ENCODE assay signal across 31 cellular contexts in the genomic region with DNA sequence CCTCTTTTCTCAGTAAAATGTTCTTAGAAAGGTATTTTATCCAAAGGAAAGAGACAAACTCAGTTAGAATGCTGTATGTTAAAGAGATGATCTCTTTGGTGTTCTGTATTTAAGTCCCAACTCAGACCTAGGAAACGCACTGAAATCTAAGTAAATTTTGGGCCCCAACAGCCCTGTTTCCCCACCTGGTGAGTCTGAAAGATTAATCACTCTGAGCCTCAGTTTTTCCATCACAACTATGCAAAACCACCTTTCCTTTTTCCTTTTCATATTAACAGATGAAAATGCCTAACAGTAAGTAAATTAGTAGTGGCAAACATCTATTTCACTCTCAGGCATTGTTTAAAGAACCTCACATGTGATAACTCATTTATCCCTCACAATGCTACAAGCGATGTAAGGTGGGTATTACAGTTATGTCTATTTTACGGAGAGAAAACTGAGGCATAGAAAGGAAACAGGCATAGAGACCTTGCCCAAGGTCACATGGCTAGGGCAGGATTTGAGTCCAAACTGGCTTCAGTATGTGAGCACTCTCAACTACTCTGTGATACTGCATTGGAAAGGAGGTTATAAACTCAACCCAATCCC. TPM values are rescaled to one million over a fixed set of nuclear protein-coding genes. Genes with fewer than 3 reads are reported as not detected.
DNase-seq lines count a peak whose midpoint lies in the region; ATAC-seq, FAIRE-seq and TF ChIP-seq lines count a peak whose summit lies in the region.
"Had no signal": no experiment of that assay in that cellular context is flagged by ENCODE, and none has a peak within 500 bp of the region (broad histone marks: within the 10 kb centered on the region; RNA-seq: fewer than 3 reads in every experiment).

No MANE protein-coding gene starts in this region.

- no peak overlapping the region for H3T11ph ChIP-seq in H9 (ENCODE audit: low read length)

- WGBS in HepG2 (ENCODE audit: low lambda C conversion rate), result 94% methylated on average over 3 of the region's 3 CpGs
- no CpG with 5 or more reads among the region's 3 CpGs for WGBS in H9 (ENCODE audit: extremely low coverage, insufficient read length, low lambda C conversion rate)
- 92 to 93% methylated on average over 3 of the region's 3 CpGs for WGBS in pancreas, 2 donors

- peaks cover 3% of the 10 kb centered on the region for H3K4me1 Mint-ChIP-seq in activated CD8-positive, alpha-beta T cell treated with anti-CD3 and anti-CD28 coated beads, Interleukin-2, amount 10 ng/mL, durations not matched to agents 7 days and 5 days (ENCODE audit: low read depth)
- H3K4me1 Mint-ChIP-seq in H9, result peaks cover 5 to 6% of the 10 kb centered on the region in 2 experiments

- H4K91ac ChIP-seq in H9 (ENCODE audit: insufficient read length, low read depth, low read length), result no peak overlapping the region

- H3K36me3 Mint-ChIP-seq in activated naive CD4-positive, alpha-beta T cell treated with anti-CD3 and anti-CD28 coated beads, Interleukin-2, amount 50 U/mL, for 72 hours, result no peaks in the 10 kb centered on the region
- H3K36me3 Mint-ChIP-seq in activated CD8-positive, alpha-beta T cell treated with anti-CD3 and anti-CD28 coated beads, Interleukin-2, amount 10 ng/mL, durations not matched to agents 7 days and 5 days (ENCODE audit: low read depth), result peaks cover 3% of the 10 kb centered on the region
- H3K36me3 Mint-ChIP-seq in H9 (ENCODE audit: insufficient read depth in 1 of 3, low read depth in 3 of 3), result no peaks in the 10 kb centered on the region
- H3K36me3 Mint-ChIP-seq: activated naive CD8-positive, alpha-beta T cell treated with anti-CD3 and anti-CD28 coated beads, Interleukin-2, amount 10 ng/mL, durations not matched to agents 7 days and 5 days had no signal

- H3K27ac ChIP-seq in HepG2 (ENCODE audit: extremely low read length, insufficient read depth, low read length), result peak overlapping the region; percentile 74
- H3K27ac ChIP-seq in H9 (ENCODE audit: insufficient read length, low read depth, low read length), result no peak overlapping the region
- no peak overlapping the region for H3K27ac ChIP-seq in pancreas
- H3K27ac ChIP-seq: esophagus muscularis mucosa, foreskin keratinocyte, heart left ventricle, lower lobe of right lung, ovary, upper lobe of right lung, VCaP had no signal

- no peaks in the 10 kb centered on the region for H3K27me3 Mint-ChIP-seq in activated CD8-positive, alpha-beta T cell treated with anti-CD3 and anti-CD28 coated beads, Interleukin-2, amount 10 ng/mL, durations not matched to agents 7 days and 5 days (ENCODE audit: low read depth)
- H3K27me3 Mint-ChIP-seq in H9 (ENCODE audit: low read depth), result no peaks in the 10 kb centered on the region
- H3K27me3 Mint-ChIP-seq: activated naive CD8-positive, alpha-beta T cell treated with anti-CD3 and anti-CD28 coated beads, Interleukin-2, amount 10 ng/mL, durations not matched to agents 7 days and 5 days had no signal

- H3K27me3 ChIP-seq in HepG2 (ENCODE audit: control insufficient read depth in 1 of 2, insufficient read depth in 2 of 2, low read length in 2 of 2) (no peaks in the 10 kb centered on the region), H9 (ENCODE audit: insufficient read depth, low read length) (no peaks in the 10 kb centered on the region), pancreas (no peaks in the 10 kb centered on the region)
- H3K27me3 ChIP-seq: esophagus muscularis mucosa, foreskin keratinocyte, heart left ventricle, ovary, upper lobe of right lung had no signal

- H3K23ac ChIP-seq in H9 (ENCODE audit: insufficient read length, low read depth, low read length), result no peak overlapping the region

- no peaks in the 10 kb centered on the region for H3K23me2 ChIP-seq in H9 (ENCODE audit: insufficient read length, low read depth, low read length, poor library complexity, severe bottlenecking)

- H2BK20ac ChIP-seq in H9 (ENCODE audit: low read depth, low read length, poor library complexity, severe bottlenecking), result no peak overlapping the region

- H3K9me3 Mint-ChIP-seq in activated naive CD4-positive, alpha-beta T cell treated with anti-CD3 and anti-CD28 coated beads, Interleukin-2, amount 50 U/mL, for 72 hours, result no peaks in the 10 kb centered on the region
- no peaks in the 10 kb centered on the region for H3K9me3 Mint-ChIP-seq in activated CD8-positive, alpha-beta T cell treated with anti-CD3 and anti-CD28 coated beads, Interleukin-2, amount 10 ng/mL, durations not matched to agents 7 days and 5 days (ENCODE audit: insufficient read depth)
- H3K9me3 Mint-ChIP-seq in H9, result no peaks in the 10 kb centered on the region
- H3K9me3 Mint-ChIP-seq: activated naive CD8-positive, alpha-beta T cell treated with anti-CD3 and anti-CD28 coated beads, Interleukin-2, amount 10 ng/mL, durations not matched to agents 7 days and 5 days; CD14-positive monocyte; endodermal cell; nephron progenitor cell had no signal

- H3K18ac ChIP-seq in H9 (ENCODE audit: insufficient read length, low read depth, low read length), result no peak overlapping the region

- TF ChIP-seq EP300 in HepG2 (IDR thresholded peaks at IDR 0.05; ENCODE audit: low read depth in 2 of 2, low read length in 2 of 2) (no peak), HepG2 (CRISPR knock-in tag; IDR thresholded peaks at IDR 0.05; ENCODE audit: borderline replicate concordance) (no peak)

- intact Hi-C loops in HepG2 (cut with micrococcal nuclease; ENCODE audit: unreplicated experiment), result no loop called here
- intact Hi-C loops in pancreas (cut with DNase I), result no loop called here

- no peak overlapping the region for H3K4ac ChIP-seq in H9 (ENCODE audit: low read depth, low read length)

- DNase-seq in activated naive CD4-positive, alpha-beta T cell treated with anti-CD3 and anti-CD28 coated beads, Interleukin-2, amount 50 U/mL, for 72 hours (ENCODE audit: low spot score in 2 of 2), result no peak
- DNase-seq in activated naive CD4-positive, alpha-beta T cell treated with Interleukin-2 at 50 U/mL for 16 hours, result no peak
- DNase-seq in activated CD8-positive, alpha-beta T cell treated with anti-CD3 and anti-CD28 coated beads, Interleukin-2, amount 10 ng/mL, durations not matched to agents 7 days and 5 days, result no peak
- DNase-seq in HepG2 (ENCODE audit: low spot score), result no peak
- DNase-seq in H9, result no peak
- no peak for DNase-seq in pancreas
- DNase-seq: activated CD4-positive, alpha-beta T cell treated with anti-CD3 and anti-CD28 coated beads, Interleukin-2, amount 50 U/mL, for 4 hours; activated naive CD8-positive, alpha-beta T cell treated with anti-CD3 and anti-CD28 coated beads, Interleukin-2, amount 10 ng/mL, durations not matched to agents 7 days and 5 days; caudate nucleus; endodermal cell; foreskin keratinocyte; heart left ventricle; Kasumi-1; lower lobe of right lung; nephron progenitor cell; ovary; retina; small intestine; stimulated activated CD4-positive, alpha-beta T cell treated with anti-CD3 and anti-CD28 coated beads, Interleukin-1b, Interleukin-23, amount 100 ng/mL, for 48 hours; substantia nigra; upper lobe of right lung had no signal

- peak overlapping the region; percentile 70 to 92 for H3K27ac Mint-ChIP-seq in activated naive CD4-positive, alpha-beta T cell treated with anti-CD3 and anti-CD28 coated beads, Interleukin-2, amount 50 U/mL, for 72 hours
- peak overlapping the region; percentile 35 for H3K27ac Mint-ChIP-seq in activated CD8-positive, alpha-beta T cell treated with anti-CD3 and anti-CD28 coated beads, Interleukin-2, amount 10 ng/mL, durations not matched to agents 7 days and 5 days
- H3K27ac Mint-ChIP-seq in H9, result no peak overlapping the region
- H3K27ac Mint-ChIP-seq: activated naive CD8-positive, alpha-beta T cell treated with anti-CD3 and anti-CD28 coated beads, Interleukin-2, amount 10 ng/mL, durations not matched to agents 7 days and 5 days; endodermal cell; nephron progenitor cell had no signal

- POLR2A ChIA-PET in activated CD8-positive, alpha-beta T cell treated with anti-CD3 and anti-CD28 coated beads, Interleukin-2, amount 10 ng/mL, durations not matched to agents 7 days and 5 days (lab: Charles Lee), result no interaction called here
- POLR2A ChIA-PET in HepG2 (lab: Yijun Ruan, JAX), result interaction anchor here (1.4 to 3.9 kb wide), 5 partner anchors 11 to 127 kb away, joined by 5 to 78 read pairs (median 21); a partner anchor contains a TSS

- H3K4me2 ChIP-seq in HepG2 (ENCODE audit: low read depth, low read length), result peak overlapping the region; percentile 54
- H3K4me2 ChIP-seq in H9 (ENCODE audit: insufficient read depth, insufficient read length, low read length), result no peak overlapping the region

- no peaks in the 10 kb centered on the region for H4K20me1 ChIP-seq in HepG2 (ENCODE audit: insufficient read depth, low read length)
- H4K20me1 ChIP-seq in H9 (ENCODE audit: control insufficient read depth, insufficient read depth, insufficient read length), result no peaks in the 10 kb centered on the region

- no peak overlapping the region for H4K5ac ChIP-seq in H9 (ENCODE audit: insufficient read length, low read depth, low read length)

- H2BK120ac ChIP-seq in H9 (ENCODE audit: low read depth, low read length, poor library complexity, severe bottlenecking), result no peak overlapping the region

- no peak overlapping the region for H2BK12ac ChIP-seq in H9 (ENCODE audit: insufficient read length, low read depth, low read length)

- in situ Hi-C loops in HepG2 (cut with HindIII; ENCODE audit: extremely low pct_ligation_motif_present, low pct_unique_long_range_greater_than_20kb), result no loop called here

- H3K56ac ChIP-seq in H9 (ENCODE audit: insufficient read length, low read depth, low read length), result no peak overlapping the region

- TSS peak; percentile 52 for BruUV-seq in HepG2 (replicated peaks; lab: Mats Ljungman, UMichigan)

- H3K4me3 ChIP-seq in HepG2 (replicated peaks in 1 of 3; ENCODE audit: insufficient read depth in 1 of 3, low read depth in 2 of 3, low read length in 3 of 3) (no peak overlapping the region), pancreas (no peak overlapping the region)
- H3K4me3 ChIP-seq: esophagus muscularis mucosa, heart left ventricle, lower lobe of right lung, ovary, upper lobe of right lung had no signal

- TF ChIP-seq CTCF in HepG2 (CRISPR knock-in tag; IDR thresholded peaks at IDR 0.05), result no peak
- no peak for TF ChIP-seq CTCF in H9 (conservative IDR thresholded peaks at IDR 0.05)
- TF ChIP-seq CTCF in pancreas (IDR thresholded peaks at IDR 0.05), result no peak

- no peak for TF ChIP-seq POLR2A in HepG2 (IDR thresholded peaks at IDR 0.05; ENCODE audit: insufficient read depth in 1 of 2, low read depth in 2 of 2, low read length in 2 of 2)

- FAIRE-seq in HepG2 (lab: Jason Lieb, UNC) (no peak), pancreas (lab: Jason Lieb, UNC) (no peak)
- FAIRE-seq: astrocyte, GM18507, small intestine had no signal

- CTCF ChIA-PET in activated CD8-positive, alpha-beta T cell treated with anti-CD3 and anti-CD28 coated beads, Interleukin-2, amount 10 ng/mL, durations not matched to agents 7 days and 5 days (lab: Charles Lee), result interaction anchor here (1.5 to 3.1 kb wide), 3 partner anchors 17 to 181 kb away, joined by 5 to 73 read pairs (median 12); a partner anchor contains a TSS
- CTCF ChIA-PET in HepG2 (lab: Yijun Ruan, JAX; ENCODE audit: low intra/inter-chr PET ratio, low total read pairs), result interaction anchor here (1.6 to 6.9 kb wide), 2 partner anchors 24 to 111 kb away, joined by 4 to 204 read pairs; no protein-coding TSS in a partner anchor

- no peak for TF ChIP-seq RAD21 in HepG2 (CRISPR knock-in tag; IDR thresholded peaks at IDR 0.05)

- H3K36me3 ChIP-seq in HepG2 (replicated peaks in 1 of 2; ENCODE audit: control insufficient read depth in 1 of 2, insufficient read depth in 2 of 2, low read length in 2 of 2), result peaks cover 4 to 6% of the 10 kb centered on the region in 2 experiments; a peak in 2 of 5 replicates
- no peaks in the 10 kb centered on the region for H3K36me3 ChIP-seq in pancreas
- H3K36me3 ChIP-seq: esophagus muscularis mucosa, lower lobe of right lung, ovary, upper lobe of right lung had no signal

- H3K79me2 ChIP-seq in HepG2 (ENCODE audit: insufficient read depth, low read length), result no peaks in the 10 kb centered on the region
- no peaks in the 10 kb centered on the region for H3K79me2 ChIP-seq in H9 (ENCODE audit: insufficient read depth, low read length)

- H3K79me1 ChIP-seq in H9 (ENCODE audit: insufficient read depth, low read depth, low read length, poor library complexity, severe bottlenecking), result no peaks in the 10 kb centered on the region

- no peak overlapping the region for H3K4me3 Mint-ChIP-seq in activated CD8-positive, alpha-beta T cell treated with anti-CD3 and anti-CD28 coated beads, Interleukin-2, amount 10 ng/mL, durations not matched to agents 7 days and 5 days
- no peak overlapping the region for H3K4me3 Mint-ChIP-seq in H9
- H3K4me3 Mint-ChIP-seq: activated naive CD8-positive, alpha-beta T cell treated with anti-CD3 and anti-CD28 coated beads, Interleukin-2, amount 10 ng/mL, durations not matched to agents 7 days and 5 days; CD14-positive monocyte; endodermal cell; nephron progenitor cell had no signal

- H3K14ac ChIP-seq in H9 (ENCODE audit: insufficient read depth, low read length), result no peak overlapping the region

- H2BK5ac ChIP-seq in H9 (ENCODE audit: insufficient read length, low read length), result no peak overlapping the region

- no peak overlapping the region for H2AK5ac ChIP-seq in H9 (ENCODE audit: insufficient read length, low read length)

- H3K9ac ChIP-seq in HepG2 (ENCODE audit: insufficient read depth, low read depth, low read length) (peak overlapping the region; percentile 10; the same call in 1 of the 2 replicates), H9 (ENCODE audit: extremely low read depth, insufficient read length, low read length) (no peak overlapping the region)

- ATAC-seq in activated naive CD4-positive, alpha-beta T cell treated with anti-CD3 and anti-CD28 coated beads, Interleukin-2, amount 50 U/mL, for 72 hours, result peak; percentile 54 to 68
- no peak for ATAC-seq in activated CD8-positive, alpha-beta T cell treated with anti-CD3 and anti-CD28 coated beads, Interleukin-2, amount 10 ng/mL, durations not matched to agents 7 days and 5 days
- ATAC-seq in HepG2 (no peak), HG03571 (IDR thresholded peaks at IDR 0.05; ENCODE audit: unreplicated experiment) (no peak), pancreas (no peak)
- ATAC-seq: foreskin keratinocyte, Right ventricle myocardium inferior had no signal

- no peak overlapping the region for H4K8ac ChIP-seq in H9 (replicated peaks; ENCODE audit: insufficient read length, low read depth, low read length)

- peaks cover 51% of the 10 kb centered on the region for H3K4me1 ChIP-seq in HepG2 (ENCODE audit: insufficient read depth, low read length)
- H3K4me1 ChIP-seq in H9 (ENCODE audit: insufficient read depth, low read length), result 0 out of 2 replicates have a peak, but pooled peaks cover 2% of the 10 kb centered on the region
- peaks cover 0 to 5% (median 0%) of the 10 kb centered on the region in 3 donors for H3K4me1 ChIP-seq in pancreas
- H3K4me1 ChIP-seq: lower lobe of right lung had no signal

- H2AFZ ChIP-seq in HepG2 (ENCODE audit: low read length) (no peak overlapping the region), H9 (ENCODE audit: low read length) (no peak overlapping the region)

- H2BK15ac ChIP-seq in H9 (ENCODE audit: low read depth, low read length), result no peak overlapping the region

- no peaks in the 10 kb centered on the region for H3K9me3 ChIP-seq in HepG2 (ENCODE audit: low read length)
- H3K9me3 ChIP-seq in H9 (ENCODE audit: control insufficient read depth, low read depth, low read length), result no peaks in the 10 kb centered on the region
- no peaks in the 10 kb centered on the region for H3K9me3 ChIP-seq in pancreas
- H3K9me3 ChIP-seq: esophagus muscularis mucosa, heart left ventricle, lower lobe of right lung, ovary, upper lobe of right lung had no signal

RNA-seq across cellular contexts. Expression of a gene that starts 36.0 kb away (rescaled TPM):
- not detected for total RNA-seq in activated naive CD4-positive, alpha-beta T cell treated with anti-CD3 and anti-CD28 coated beads, Interleukin-2, amount 50 U/mL, for 72 hours
- total RNA-seq in activated CD8-positive, alpha-beta T cell treated with anti-CD3 and anti-CD28 coated beads, Interleukin-2, amount 10 ng/mL, durations not matched to agents 7 days and 5 days, result not detected
- total RNA-seq in HepG2 (2016; rRNA removed; fragmentation: Illumina TruSeq; extraction: Trizol) (0.07 TPM in 1 of 2 replicates, not detected in the other), H9 (2021) (not detected in 2 replicates), pancreas (not detected)
- total RNA-seq in HepG2 (2016; cell fraction: cytosol; rRNA removed; fragmentation: Illumina TruSeq; extraction: Trizol; ENCODE audit: low read depth), result 0.09 TPM in 1 of 2 replicates, not detected in the other
- total RNA-seq in HepG2 (2016; cell fraction: insoluble cytoplasmic fraction; rRNA removed; fragmentation: Illumina TruSeq; extraction: Trizol), result 0.06 TPM in 1 of 2 replicates, not detected in the other
- 0.07 TPM in 1 of 2 replicates, not detected in the other for total RNA-seq in HepG2 (2016; cell fraction: membrane; rRNA removed; fragmentation: Illumina TruSeq; extraction: Trizol)
- total RNA-seq in HepG2 (2016; cell fraction: nucleus; rRNA removed; fragmentation: Illumina TruSeq; extraction: Trizol), result not detected in 2 replicates
- polyA plus RNA-seq in HepG2 (2011; rRNA removed) (0.03 and 0.04 TPM in 2 replicates), pancreas (not detected)
- polyA plus RNA-seq in HepG2 (2011; cell fraction: cytosol; rRNA removed), result 0.03 TPM in 1 of 2 replicates, not detected in the other
- polyA plus RNA-seq in HepG2 (2011; cell fraction: nucleus; rRNA removed), result 0.08 and 0.09 TPM in 2 replicates
- 0.05 and 0.16 TPM in 2 replicates for polyA plus RNA-seq in HepG2 (2012)
- polyA plus RNA-seq in HepG2 (2016; cell fraction: cytosol; fragmentation: Illumina TruSeq; extraction: Trizol; ENCODE audit: low read depth), result 0.05 and 0.08 TPM in 2 replicates
- polyA plus RNA-seq in HepG2 (2016; cell fraction: insoluble cytoplasmic fraction; fragmentation: Illumina TruSeq; extraction: Trizol; ENCODE audit: low read depth), result 0.10 and 0.16 TPM in 2 replicates
- 0.05 and 0.06 TPM in 2 replicates for polyA plus RNA-seq in HepG2 (2016; cell fraction: membrane; fragmentation: Illumina TruSeq; extraction: Trizol; ENCODE audit: low read depth)
- polyA plus RNA-seq in HepG2 (2016; cell fraction: nucleus; fragmentation: Illumina TruSeq; extraction: Trizol; ENCODE audit: insufficient read depth, low read depth), result not detected in 2 replicates
- 0.04 and 0.07 TPM in 2 replicates for polyA minus RNA-seq in HepG2 (2011; rRNA and poly(A)+ RNA removed; ENCODE audit: low replicate concordance)
- not detected in 2 replicates for polyA minus RNA-seq in HepG2 (2011; cell fraction: cytosol; rRNA and poly(A)+ RNA removed)
- polyA minus RNA-seq in HepG2 (2011; cell fraction: nucleus; rRNA and poly(A)+ RNA removed), result 0.13 TPM in 1 of 2 replicates, not detected in the other
- total RNA-seq: activated naive CD8-positive, alpha-beta T cell treated with anti-CD3 and anti-CD28 coated beads, Interleukin-2, amount 10 ng/mL, durations not matched to agents 7 days and 5 days; astrocyte; endodermal cell; esophagus muscularis mucosa; heart left ventricle; lower lobe of right lung; mucosa of gallbladder; NCI-H460; OCI-LY7; ovary; Right ventricle myocardium inferior; upper lobe of right lung had no signal
- polyA plus RNA-seq: CD14-positive monocyte, heart left ventricle, ovary had no signal

RNA-seq across cellular contexts. Expression of a gene that starts 43.6 kb away (rescaled TPM):
- total RNA-seq in activated naive CD4-positive, alpha-beta T cell treated with anti-CD3 and anti-CD28 coated beads, Interleukin-2, amount 50 U/mL, for 72 hours, result 100 to 1,000 TPM in 1 of 2 donors, 10 to 100 TPM in 1; 63.9 to 115 TPM
- 100 to 1,000 TPM; 104 to 109 TPM for total RNA-seq in activated CD8-positive, alpha-beta T cell treated with anti-CD3 and anti-CD28 coated beads, Interleukin-2, amount 10 ng/mL, durations not matched to agents 7 days and 5 days
- total RNA-seq in HepG2 (2016; rRNA removed; fragmentation: Illumina TruSeq; extraction: Trizol) (462 and 603 TPM in 2 replicates), H9 (2021) (150 and 154 TPM in 2 replicates), pancreas (10 to 100 TPM; 30.6 to 59.2 (median 45.5) TPM)
- total RNA-seq in HepG2 (2016; cell fraction: cytosol; rRNA removed; fragmentation: Illumina TruSeq; extraction: Trizol; ENCODE audit: low read depth), result 227 and 243 TPM in 2 replicates
- total RNA-seq in HepG2 (2016; cell fraction: insoluble cytoplasmic fraction; rRNA removed; fragmentation: Illumina TruSeq; extraction: Trizol), result 467 and 649 TPM in 2 replicates
- total RNA-seq in HepG2 (2016; cell fraction: membrane; rRNA removed; fragmentation: Illumina TruSeq; extraction: Trizol), result 251 and 271 TPM in 2 replicates
- 204 TPM in 2 replicates for total RNA-seq in HepG2 (2016; cell fraction: nucleus; rRNA removed; fragmentation: Illumina TruSeq; extraction: Trizol)
- polyA plus RNA-seq in HepG2 (2011; rRNA removed) (466 and 470 TPM in 2 replicates), pancreas (10 to 100 TPM; 61.3 to 79.4 TPM)
- 383 and 550 TPM in 2 replicates for polyA plus RNA-seq in HepG2 (2011; cell fraction: cytosol; rRNA removed)
- 838 and 950 TPM in 2 replicates for polyA plus RNA-seq in HepG2 (2011; cell fraction: nucleus; rRNA removed)
- 248 and 315 TPM in 2 replicates for polyA plus RNA-seq in HepG2 (2012)
- polyA plus RNA-seq in HepG2 (2016; cell fraction: cytosol; fragmentation: Illumina TruSeq; extraction: Trizol; ENCODE audit: low read depth), result 237 and 250 TPM in 2 replicates
- polyA plus RNA-seq in HepG2 (2016; cell fraction: insoluble cytoplasmic fraction; fragmentation: Illumina TruSeq; extraction: Trizol; ENCODE audit: low read depth), result 587 and 631 TPM in 2 replicates
- 232 and 240 TPM in 2 replicates for polyA plus RNA-seq in HepG2 (2016; cell fraction: membrane; fragmentation: Illumina TruSeq; extraction: Trizol; ENCODE audit: low read depth)
- polyA plus RNA-seq in HepG2 (2016; cell fraction: nucleus; fragmentation: Illumina TruSeq; extraction: Trizol; ENCODE audit: insufficient read depth, low read depth), result 358 and 379 TPM in 2 replicates
- 350 and 575 TPM in 2 replicates for polyA minus RNA-seq in HepG2 (2011; rRNA and poly(A)+ RNA removed; ENCODE audit: low replicate concordance)
- polyA minus RNA-seq in HepG2 (2011; cell fraction: cytosol; rRNA and poly(A)+ RNA removed), result 144 and 146 TPM in 2 replicates
- polyA minus RNA-seq in HepG2 (2011; cell fraction: nucleus; rRNA and poly(A)+ RNA removed), result 94.9 and 106 TPM in 2 replicates

RNA-seq across cellular contexts. Expression of a gene that starts 50.3 kb away (rescaled TPM):
- total RNA-seq in activated naive CD4-positive, alpha-beta T cell treated with anti-CD3 and anti-CD28 coated beads, Interleukin-2, amount 50 U/mL, for 72 hours, result 10 to 100 TPM; 29.4 to 41.8 TPM
- total RNA-seq in activated CD8-positive, alpha-beta T cell treated with anti-CD3 and anti-CD28 coated beads, Interleukin-2, amount 10 ng/mL, durations not matched to agents 7 days and 5 days, result 10 to 100 TPM; 42.0 to 43.1 TPM
- total RNA-seq in HepG2 (2016; rRNA removed; fragmentation: Illumina TruSeq; extraction: Trizol) (3.1 and 8.5 TPM in 2 replicates), H9 (2021) (43.8 and 45.6 TPM in 2 replicates), pancreas (10 to 100 TPM; 28.9 to 49.9 (median 44.4) TPM)
- 0.61 and 0.79 TPM in 2 replicates for total RNA-seq in HepG2 (2016; cell fraction: cytosol; rRNA removed; fragmentation: Illumina TruSeq; extraction: Trizol; ENCODE audit: low read depth)
- 3.4 and 8.7 TPM in 2 replicates for total RNA-seq in HepG2 (2016; cell fraction: insoluble cytoplasmic fraction; rRNA removed; fragmentation: Illumina TruSeq; extraction: Trizol)
- 2.1 TPM in 2 replicates for total RNA-seq in HepG2 (2016; cell fraction: membrane; rRNA removed; fragmentation: Illumina TruSeq; extraction: Trizol)
- total RNA-seq in HepG2 (2016; cell fraction: nucleus; rRNA removed; fragmentation: Illumina TruSeq; extraction: Trizol), result 8.9 and 10.6 TPM in 2 replicates
- polyA plus RNA-seq in HepG2 (2011; rRNA removed) (6.0 and 7.1 TPM in 2 replicates), pancreas (10 to 100 TPM; 53.7 to 74.9 TPM)
- polyA plus RNA-seq in HepG2 (2011; cell fraction: cytosol; rRNA removed), result 2.1 and 2.8 TPM in 2 replicates
- 43.8 and 55.2 TPM in 2 replicates for polyA plus RNA-seq in HepG2 (2011; cell fraction: nucleus; rRNA removed)
- polyA plus RNA-seq in HepG2 (2012), result 5.9 and 6.4 TPM in 2 replicates
- polyA plus RNA-seq in HepG2 (2016; cell fraction: cytosol; fragmentation: Illumina TruSeq; extraction: Trizol; ENCODE audit: low read depth), result 1.8 TPM in 2 replicates
- 4.7 and 7.1 TPM in 2 replicates for polyA plus RNA-seq in HepG2 (2016; cell fraction: insoluble cytoplasmic fraction; fragmentation: Illumina TruSeq; extraction: Trizol; ENCODE audit: low read depth)
- polyA plus RNA-seq in HepG2 (2016; cell fraction: membrane; fragmentation: Illumina TruSeq; extraction: Trizol; ENCODE audit: low read depth), result 2.9 and 3.2 TPM in 2 replicates
- polyA plus RNA-seq in HepG2 (2016; cell fraction: nucleus; fragmentation: Illumina TruSeq; extraction: Trizol; ENCODE audit: insufficient read depth, low read depth), result 29.1 and 31.1 TPM in 2 replicates
- polyA minus RNA-seq in HepG2 (2011; rRNA and poly(A)+ RNA removed; ENCODE audit: low replicate concordance), result 18.5 and 23.2 TPM in 2 replicates
- 1.8 and 3.0 TPM in 2 replicates for polyA minus RNA-seq in HepG2 (2011; cell fraction: cytosol; rRNA and poly(A)+ RNA removed)
- polyA minus RNA-seq in HepG2 (2011; cell fraction: nucleus; rRNA and poly(A)+ RNA removed), result 33.9 and 46.0 TPM in 2 replicates

Comparison
In these comparisons a context has a peak if more than half of its experiments do, and no peak if none do; other contexts are left out.
1. ATAC-seq: peak in activated naive CD4-positive, alpha-beta T cell treated with anti-CD3 and anti-CD28 coated beads, Interleukin-2, amount 50 U/mL, for 72 hours (2 of 2); none in activated CD8-positive, alpha-beta T cell treated with anti-CD3 and anti-CD28 coated beads, Interleukin-2, amount 10 ng/mL, durations not matched to agents 7 days and 5 days (single experiment), HepG2 (single experiment), HG03571 (single experiment) and pancreas (0 of 4).
2. H3K27ac Mint-ChIP-seq: peak in activated naive CD4-positive, alpha-beta T cell treated with anti-CD3 and anti-CD28 coated beads, Interleukin-2, amount 50 U/mL, for 72 hours (2 of 2) and activated CD8-positive, alpha-beta T cell treated with anti-CD3 and anti-CD28 coated beads, Interleukin-2, amount 10 ng/mL, durations not matched to agents 7 days and 5 days (single experiment); none in H9 (0 of 3).